Comparison of ENCODE assay signal across 8 cellular contexts in genomic region chr12:82685721-82686222, GRCh38. TPM values are rescaled to one million over a fixed set of nuclear protein-coding genes. Genes with fewer than 3 reads are reported as not detected.
DNase-seq lines count a peak whose midpoint lies in the region; ATAC-seq and TF ChIP-seq lines count a peak whose summit lies in the region.

No MANE protein-coding gene starts in this region.

- in situ Hi-C loops in KBM-7 (cut with MboI; ENCODE audit: low pct_unique_long_range_greater_than_20kb, low sequenced_read_pairs), result no loop called here

- peak; percentile 94 for TF ChIP-seq CTCF in PC-3 (conservative IDR thresholded peaks at IDR 0.05; ENCODE audit: low read depth, low read length)

- POLR2A ChIA-PET in PC-3 (lab: Charles Lee; ENCODE audit: unreplicated experiment), result interaction anchor here (0.6 to 1.3 kb wide), 7 partner anchors 35 to 1861 kb away, joined by 3 to 8 read pairs (median 4); no protein-coding TSS in a partner anchor

- BruUV-seq in PC-3 (replicated peaks; lab: Mats Ljungman, UMichigan), result no TSS peak

- peak overlapping the region; percentile 88 for H3K9ac ChIP-seq in PC-3 (ENCODE audit: low read length)
- H3K9ac ChIP-seq in muscle layer of colon (ENCODE audit: low read length), result peak overlapping the region; percentile 64

- peaks cover 2% of the 10 kb centered on the region for H3K27me3 Mint-ChIP-seq in activated T-cell treated with anti-CD3 and anti-CD28 coated beads, Interleukin-2, amount 50 U/mL, for 4 hours (ENCODE audit: low read depth)

- H3K4me1 ChIP-seq in PC-3 (ENCODE audit: insufficient read depth, low read length) (peaks cover 49% of the 10 kb centered on the region), muscle layer of colon (ENCODE audit: insufficient read depth, low read length) (peaks cover 22% of the 10 kb centered on the region)

- intact Hi-C loops in PC-3 (cut with micrococcal nuclease), result loop anchor here (1.0 to 10.0 kb wide), 11 partner anchors 35 to 1818 kb away; no protein-coding TSS in a partner anchor

- no peaks in the 10 kb centered on the region for H3K9me2 ChIP-seq in PC-3 (replicated peaks; ENCODE audit: low read length)

- H3K4me3 Mint-ChIP-seq in activated T-cell treated with anti-CD3 and anti-CD28 coated beads, Interleukin-2, amount 50 U/mL, for 4 hours, result peak overlapping the region; percentile 92

- CTCF ChIA-PET in PC-3 (lab: Charles Lee), result interaction anchor here (0.6 to 1.9 kb wide), 8 partner anchors 26 to 1817 kb away, joined by 3 to 9 read pairs (median 4); no protein-coding TSS in a partner anchor

- H3K36me3 ChIP-seq in PC-3 (ENCODE audit: low read depth, low read length), result 0 out of 2 replicates have a peak, but pooled peaks cover 3% of the 10 kb centered on the region
- peaks cover under 1% of the 10 kb centered on the region for H3K36me3 ChIP-seq in muscle layer of colon (ENCODE audit: insufficient read depth, low read length)

- H3K4me1 Mint-ChIP-seq in activated T-cell treated with anti-CD3 and anti-CD28 coated beads, Interleukin-2, amount 50 U/mL, for 4 hours (ENCODE audit: low read depth), result peaks cover 8% of the 10 kb centered on the region

- H3K9me3 ChIP-seq in PC-3 (ENCODE audit: low read length), result no peaks in the 10 kb centered on the region
- H3K9me3 ChIP-seq in muscle layer of colon (ENCODE audit: low read length), result no peaks in the 10 kb centered on the region

- peak overlapping the region; percentile 89 for H3K4me2 ChIP-seq in PC-3 (ENCODE audit: low read length)

- peaks cover 30% of the 10 kb centered on the region for H3K79me2 ChIP-seq in PC-3 (ENCODE audit: low read length)

- no peaks in the 10 kb centered on the region for H3F3A ChIP-seq in PC-3 (ENCODE audit: low read length, unreplicated experiment)

- peak overlapping the region; percentile 96 for H3K27ac ChIP-seq in PC-3 (ENCODE audit: low read length)
- H3K27ac ChIP-seq in muscle layer of colon (ENCODE audit: low read depth, low read length), result peak overlapping the region; percentile 99

- peak overlapping the region; percentile 79 for H2AFZ ChIP-seq in PC-3 (ENCODE audit: low read length)

- H3K36me3 Mint-ChIP-seq in activated T-cell treated with anti-CD3 and anti-CD28 coated beads, Interleukin-2, amount 50 U/mL, for 4 hours (ENCODE audit: insufficient read depth), result no peaks in the 10 kb centered on the region

- DNase-seq in DMS79 (lab: John Stamatoyannopoulos, UW) (peak; percentile 24), KBM-7 (peak; percentile 91), PC-3 (peak; percentile 97)
- peak; percentile 89 for DNase-seq in activated T-cell treated with anti-CD3 and anti-CD28 coated beads, Interleukin-2, amount 50 U/mL, for 4 hours
- peak; percentile 70 to 87 for DNase-seq in stimulated activated CD8-positive, alpha-beta memory T cell treated with anti-CD3 and anti-CD28 coated beads, Interleukin-7, amount 100 ng/mL, for 1 hour (ENCODE audit: low read depth in 2 of 2)

- no peaks in the 10 kb centered on the region for H3K9me3 Mint-ChIP-seq in activated T-cell treated with anti-CD3 and anti-CD28 coated beads, Interleukin-2, amount 50 U/mL, for 4 hours

- ATAC-seq in GM21737 (IDR thresholded peaks at IDR 0.05; ENCODE audit: unreplicated experiment), result peak; percentile 58
- ATAC-seq in PC-3, result peak; percentile 48
- ATAC-seq in activated T-cell treated with anti-CD3 and anti-CD28 coated beads, Interleukin-2, amount 50 U/mL, for 4 hours, result peak; percentile 58 to 62
- peak; percentile 90 for ATAC-seq in esophagus mucosa

- no peaks in the 10 kb centered on the region; the same call in 1 of the 2 replicates for H4K20me1 ChIP-seq in PC-3 (ENCODE audit: low read length)

- H3K4me3 ChIP-seq in PC-3 (ENCODE audit: low read length) (peak overlapping the region; percentile 76), muscle layer of colon (ENCODE audit: low read depth in 1 of 2, low read length in 2 of 2) (peak overlapping the region; percentile 87 to 98)

- H3K27me3 ChIP-seq in PC-3 (ENCODE audit: low read length) (no peaks in the 10 kb centered on the region), muscle layer of colon (ENCODE audit: control insufficient read depth in 1 of 2, insufficient read depth in 2 of 2, low read length in 2 of 2) (no peaks in the 10 kb centered on the region)

RNA-seq across cellular contexts. Expression of gene TMTC2, which starts 0.9 kb away (rescaled TPM):
- total RNA-seq in PC-3 (2014; rRNA removed) (10.7 and 17.5 TPM in 2 replicates), esophagus mucosa (17.5 TPM)
- 1 to 10 TPM in 2 of 3 donors, under 1 TPM in 1; 0.94 to 1.4 (median 1.0) TPM for total RNA-seq in activated T-cell treated with anti-CD3 and anti-CD28 coated beads, Interleukin-2, amount 50 U/mL, for 4 hours

Comparison
In these comparisons a context has a peak if more than half of its experiments do, and no peak if none do; other contexts are left out.
1. Peak in every context shown above with its lines: DNase-seq, ATAC-seq, H3K4me3 ChIP-seq and H3K27ac ChIP-seq.
2. DNase-seq: peak in every context shown above with its lines; median percentile 97 in PC-3; 91 in KBM-7; 89 in activated T-cell treated with anti-CD3 and anti-CD28 coated beads, Interleukin-2, amount 50 U/mL, for 4 hours; 78 in stimulated activated CD8-positive, alpha-beta memory T cell treated with anti-CD3 and anti-CD28 coated beads, Interleukin-7, amount 100 ng/mL, for 1 hour; 24 in DMS79.